In the genomic region with DNA sequence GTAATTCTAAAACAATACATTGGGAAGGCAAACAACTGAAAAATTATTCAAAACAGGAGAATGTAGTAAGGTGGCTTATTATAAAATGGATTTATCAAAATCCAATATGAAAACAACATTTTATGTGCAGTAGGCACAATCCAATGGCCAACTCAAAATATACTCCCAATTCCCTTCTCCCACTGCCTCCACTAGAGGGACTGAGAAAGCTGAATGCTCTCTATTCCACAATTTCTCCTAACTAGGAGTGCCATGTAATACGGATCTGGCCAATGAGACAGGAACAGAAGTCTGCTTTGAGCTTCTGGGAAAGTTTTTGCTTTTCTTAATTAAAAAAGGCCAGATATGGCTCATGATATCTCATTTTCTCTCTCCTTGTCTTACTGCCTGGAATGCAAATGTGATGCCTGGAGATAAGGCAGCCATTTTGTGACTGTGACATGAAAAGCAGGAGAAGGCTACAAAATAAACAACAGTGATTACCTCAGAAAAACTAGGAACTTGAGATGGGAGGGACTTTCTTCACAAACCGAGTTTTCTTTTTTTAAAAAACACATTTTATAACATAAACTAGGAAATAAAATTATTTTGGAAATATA, we compare ENCODE assay signal across 9 cellular contexts. TPM values are rescaled to one million over a fixed set of nuclear protein-coding genes. Genes with fewer than 3 reads are reported as not detected.
DNase-seq lines count a peak whose midpoint lies in the region; ATAC-seq and TF ChIP-seq lines count a peak whose summit lies in the region.
"Had no signal": no experiment of that assay in that cellular context is flagged by ENCODE, and none has a peak within 500 bp of the region (broad histone marks: within the 10 kb centered on the region; RNA-seq: fewer than 3 reads in every experiment).

No MANE protein-coding gene starts in this region.

- ATAC-seq in PC-3 (peak; percentile 85), HG03175 (IDR thresholded peaks at IDR 0.05; ENCODE audit: unreplicated experiment) (no peak)

- H3K79me2 ChIP-seq in GM23248 (ENCODE audit: insufficient read depth): peaks cover 82% of the 10 kb centered on the region
- H3K79me2 ChIP-seq in PC-3 (ENCODE audit: low read length): peaks cover 16% of the 10 kb centered on the region

- H3K27ac ChIP-seq in GM23248 (no peak overlapping the region), PC-3 (ENCODE audit: low read length) (no peak overlapping the region)
- H3K27ac ChIP-seq: sigmoid colon had no signal

- intact Hi-C loops in PC-3 (cut with micrococcal nuclease): loop anchor here (2.0 to 5.0 kb wide), 2 partner anchors 54 to 175 kb away; no protein-coding TSS in a partner anchor

- no peaks in the 10 kb centered on the region for H3K27me3 Mint-ChIP-seq in progenitor cell of endocrine pancreas

- CTCF ChIA-PET in PC-3 (lab: Charles Lee): interaction anchor here (0.6 to 1.0 kb wide), 4 partner anchors 9 to 173 kb away, joined by 3 read pairs; no protein-coding TSS in a partner anchor

- H3F3A ChIP-seq in GM23248 (ENCODE audit: insufficient read depth) (peaks cover 5% of the 10 kb centered on the region), PC-3 (ENCODE audit: low read length, unreplicated experiment) (no peaks in the 10 kb centered on the region)

- peaks cover 4% of the 10 kb centered on the region; the same call in 1 of the 2 replicates for H3K4me1 ChIP-seq in GM23248 (ENCODE audit: insufficient read depth)
- H3K4me1 ChIP-seq in PC-3 (ENCODE audit: insufficient read depth, low read length): peaks cover 14% of the 10 kb centered on the region; the same call in 1 of the 2 replicates

- peak; percentile 84 for TF ChIP-seq CTCF in PC-3 (conservative IDR thresholded peaks at IDR 0.05; ENCODE audit: low read depth, low read length)
- TF ChIP-seq CTCF in epithelial cell of proximal tubule (conservative IDR thresholded peaks at IDR 0.05; ENCODE audit: low read depth, low read length): peak; percentile 60
- TF ChIP-seq CTCF in progenitor cell of endocrine pancreas (IDR thresholded peaks at IDR 0.05; ENCODE audit: unreplicated experiment): peak; percentile 43

- no peak overlapping the region for H3K4me3 Mint-ChIP-seq in progenitor cell of endocrine pancreas (ENCODE audit: low read depth)

- 85 to 88% methylated on average over 2 of the region's 2 CpGs for WGBS in GM23248 (ENCODE audit: low coverage in 1 of 2, low lambda C conversion rate in 2 of 2, missing lambda C conversion rate in 2 of 2), 2 experiments

- H3K36me3 Mint-ChIP-seq in progenitor cell of endocrine pancreas (ENCODE audit: insufficient read depth): peaks cover 6% of the 10 kb centered on the region

- BruUV-seq in PC-3 (replicated peaks; lab: Mats Ljungman, UMichigan): no TSS peak

- no peak overlapping the region for H3K4me2 ChIP-seq in GM23248 (ENCODE audit: unreplicated experiment)
- no peak overlapping the region for H3K4me2 ChIP-seq in PC-3 (ENCODE audit: low read length)

- no peak overlapping the region for H3K27ac Mint-ChIP-seq in progenitor cell of endocrine pancreas

- H3K9me3 ChIP-seq in GM23248 (ENCODE audit: low read depth) (no peaks in the 10 kb centered on the region), PC-3 (ENCODE audit: low read length) (no peaks in the 10 kb centered on the region)
- H3K9me3 ChIP-seq: sigmoid colon had no signal

- peaks cover 4% of the 10 kb centered on the region for H3K4me1 Mint-ChIP-seq in progenitor cell of endocrine pancreas (ENCODE audit: low read depth)

- no peaks in the 10 kb centered on the region for H3K36me3 ChIP-seq in GM23248 (ENCODE audit: low read depth)
- H3K36me3 ChIP-seq in PC-3 (ENCODE audit: low read depth, low read length): no peaks in the 10 kb centered on the region
- H3K36me3 ChIP-seq: sigmoid colon had no signal

- H3K4me3 ChIP-seq in GM23248 (no peak overlapping the region), PC-3 (ENCODE audit: low read length) (no peak overlapping the region), epithelial cell of proximal tubule (ENCODE audit: low read depth, low read length) (no peak overlapping the region)
- H3K4me3 ChIP-seq: sigmoid colon had no signal

- POLR2A ChIA-PET in PC-3 (lab: Charles Lee; ENCODE audit: unreplicated experiment): interaction anchor here (0.8 kb wide), 1 partner anchor 49 kb away, joined by 4 read pairs; no protein-coding TSS in a partner anchor

- no peaks in the 10 kb centered on the region for H3K27me3 ChIP-seq in GM23248 (replicated peaks; ENCODE audit: insufficient read depth)
- H3K27me3 ChIP-seq in PC-3 (ENCODE audit: low read length): no peaks in the 10 kb centered on the region
- H3K27me3 ChIP-seq: sigmoid colon had no signal

- H4K20me1 ChIP-seq in GM23248 (ENCODE audit: insufficient read depth) (no peaks in the 10 kb centered on the region), PC-3 (ENCODE audit: low read length) (no peaks in the 10 kb centered on the region)

- in situ Hi-C loops in GM23248 (cut with MboI): loop anchor here (10.0 kb wide), 1 partner anchor 142 kb away; no protein-coding TSS in a partner anchor

- peaks cover 5% of the 10 kb centered on the region for H3K9me3 Mint-ChIP-seq in progenitor cell of endocrine pancreas (ENCODE audit: low read depth)

- H3K9ac ChIP-seq in GM23248: no peak overlapping the region
- no peak overlapping the region for H3K9ac ChIP-seq in PC-3 (ENCODE audit: low read length)

- no peaks in the 10 kb centered on the region for H3K9me2 ChIP-seq in GM23248 (ENCODE audit: insufficient read depth)
- H3K9me2 ChIP-seq in PC-3 (replicated peaks; ENCODE audit: low read length): no peaks in the 10 kb centered on the region

- peak; percentile 57 for DNase-seq in GM23248
- DNase-seq in PC-3: peak; percentile 71
- DNase-seq in epithelial cell of proximal tubule (ENCODE audit: low read depth): no peak
- no peak for DNase-seq in progenitor cell of endocrine pancreas (ENCODE audit: low spot score, unreplicated experiment)
- DNase-seq in superior temporal gyrus (ENCODE audit: extremely low spot score): no peak
- no peak for DNase-seq in activated gamma-delta T cell (lab: John Stamatoyannopoulos, UW)
- DNase-seq in effector CD4-positive, alpha-beta T cell: no peak
- DNase-seq: sigmoid colon had no signal

- H2AFZ ChIP-seq in GM23248 (no peak overlapping the region), PC-3 (ENCODE audit: low read length) (peak overlapping the region; percentile 40; the same call in 1 of the 2 replicates)

RNA-seq across cellular contexts. Expression of gene VGLL4, which starts 18.8 kb away (rescaled TPM):
- 46.5 and 54.9 TPM in 2 replicates for total RNA-seq in GM23248 (2014; rRNA removed; shearing (Covaris generic))
- 30.9 and 32.4 TPM in 2 replicates for polyA plus RNA-seq in GM23248 (2016; fragmentation: Nextera tagmentation; extraction: Ambion mirVana)
- total RNA-seq in PC-3 (2014; rRNA removed): 40.5 and 46.3 TPM in 2 replicates
- 25.2 and 52.4 TPM in 2 replicates for total RNA-seq in epithelial cell of proximal tubule
- total RNA-seq in progenitor cell of endocrine pancreas: 93.2 and 93.4 TPM in 2 replicates

Comparison
In these comparisons a context has a peak if more than half of its experiments do, and no peak if none do; other contexts are left out.
1. DNase-seq: peak in GM23248 (single experiment) and PC-3 (single experiment); none in epithelial cell of proximal tubule (single experiment), progenitor cell of endocrine pancreas (single experiment), superior temporal gyrus (single experiment), activated gamma-delta T cell (single experiment) and effector CD4-positive, alpha-beta T cell (single experiment).
2. Peak in every context shown above with its lines, with median percentiles within 50 percentile points of each other: CTCF ChIP-seq.